Comparison of ENCODE assay signal across 8 cellular contexts in genomic region chr17:34171245-34171818, GRCh38.
DNase-seq lines count a peak whose midpoint lies in the region; ATAC-seq, FAIRE-seq and TF ChIP-seq lines count a peak whose summit lies in the region.

No MANE protein-coding gene starts in this region.

- intact Hi-C loops in Caco-2 (cut with micrococcal nuclease; ENCODE audit: unreplicated experiment) (loop anchor here (1.0 kb wide), 2 partner anchors 29 to 190 kb away; no protein-coding TSS in a partner anchor), left cardiac atrium (cut with DNase I) (no loop called here)

- no peaks in the 10 kb centered on the region for H3K9me3 ChIP-seq in Caco-2
- H3K9me3 ChIP-seq in RWPE2 (ENCODE audit: severe bottlenecking) = no peaks in the 10 kb centered on the region
- H3K9me3 ChIP-seq in small intestine (ENCODE audit: control insufficient read depth, low read depth) = no peaks in the 10 kb centered on the region

- H3K36me3 Mint-ChIP-seq in Caco-2 (ENCODE audit: insufficient read depth, unreplicated experiment) = no peaks in the 10 kb centered on the region

- H3K4me3 Mint-ChIP-seq in Caco-2 (ENCODE audit: unreplicated experiment) = no peak overlapping the region

- H3K36me3 ChIP-seq in Caco-2 (ENCODE audit: control insufficient read depth, insufficient read depth, low read length) = no peaks in the 10 kb centered on the region
- H3K36me3 ChIP-seq in RWPE2 (ENCODE audit: low read depth) = no peaks in the 10 kb centered on the region
- no peaks in the 10 kb centered on the region for H3K36me3 ChIP-seq in small intestine (ENCODE audit: control insufficient read depth in 2 of 2, insufficient read depth in 2 of 2, low read length in 2 of 2)

- H3K27me3 Mint-ChIP-seq in Caco-2 (ENCODE audit: insufficient read depth, unreplicated experiment) = peaks cover 16% of the 10 kb centered on the region

- no peaks in the 10 kb centered on the region for H3K4me1 ChIP-seq in Caco-2
- no peaks in the 10 kb centered on the region for H3K4me1 ChIP-seq in RWPE2 (ENCODE audit: insufficient read depth, poor library complexity, severe bottlenecking)
- H3K4me1 ChIP-seq in small intestine (ENCODE audit: control insufficient read depth in 2 of 2, insufficient read depth in 1 of 2, low read depth in 1 of 2, low read length in 1 of 2) = no peaks in the 10 kb centered on the region

- H3K4me3 ChIP-seq in Caco-2 (ENCODE audit: low read depth, low read length) = no peak overlapping the region
- H3K4me3 ChIP-seq in RWPE2 (ENCODE audit: severe bottlenecking) = no peak overlapping the region
- no peak overlapping the region for H3K4me3 ChIP-seq in small intestine (ENCODE audit: low read depth in 1 of 2, low read length in 2 of 2)

- POLR2A ChIA-PET in Caco-2 (lab: Charles Lee) = no interaction called here

- peaks cover 15% of the 10 kb centered on the region for H3K9me3 Mint-ChIP-seq in Caco-2 (ENCODE audit: unreplicated experiment)

- TF ChIP-seq CTCF in Caco-2 (IDR thresholded peaks at IDR 0.05; ENCODE audit: insufficient read depth in 1 of 2, low read depth in 1 of 2, low read length in 1 of 2, severe bottlenecking in 1 of 2, unreplicated experiment in 1 of 2) (peak; percentile 81 to 95), RWPE2 (IDR thresholded peaks at IDR 0.05; ENCODE audit: poor library complexity, severe bottlenecking) (peak; percentile 78)

- no TSS peak for BruUV-seq in Caco-2 (replicated peaks; lab: Mats Ljungman, UMichigan)

- peak; percentile 59 to 72 for DNase-seq in Caco-2
- DNase-seq in HPDE6-E6E7 (ENCODE audit: extremely low spot score) = peak; percentile 15
- no peak for DNase-seq in RWPE2 (ENCODE audit: low spot score)
- DNase-seq in activated naive CD4-positive, alpha-beta T cell treated with anti-CD3 and anti-CD28 coated beads, Interleukin-2, amount 50 U/mL, for 16 hours = peak; percentile 37
- DNase-seq in left cardiac atrium = peak; percentile 45
- peak; percentile 56 for DNase-seq in small intestine
- DNase-seq in OCI-M2 (lab: John Stamatoyannopoulos, UW; ENCODE audit: unreplicated experiment) = no peak

- CTCF ChIA-PET in Caco-2 (lab: Charles Lee) = interaction anchor here (0.5 to 2.2 kb wide), 6 partner anchors 10 to 1351 kb away, joined by 3 to 21 read pairs (median 3); partner anchors contain the start of gene CCL1

- H3K27me3 ChIP-seq in Caco-2 (replicated peaks; ENCODE audit: control insufficient read depth, insufficient read depth, low read length) (no peaks in the 10 kb centered on the region), RWPE2 (ENCODE audit: insufficient read depth, poor library complexity, severe bottlenecking) (no peaks in the 10 kb centered on the region), small intestine (ENCODE audit: control insufficient read depth in 2 of 2, insufficient read depth in 2 of 2, low read length in 2 of 2) (no peaks in the 10 kb centered on the region)

- H3K27ac ChIP-seq in RWPE2 (ENCODE audit: poor library complexity, severe bottlenecking) = no peak overlapping the region
- no peak overlapping the region for H3K27ac ChIP-seq in small intestine (ENCODE audit: low read depth in 1 of 2, low read length in 1 of 2)

- no peaks in the 10 kb centered on the region for H3K4me1 Mint-ChIP-seq in Caco-2 (ENCODE audit: low read depth, unreplicated experiment)

- 50 to 63% (median 58%) methylated on average over 9 of the region's 9 CpGs for whole genome bisulfite sequencing in small intestine, 3 donors

- peak; percentile 73 for ATAC-seq in RWPE2 (ENCODE audit: low read depth)
- peak; percentile 70 to 81 for ATAC-seq in left cardiac atrium
- no peak for ATAC-seq in GM19328 (IDR thresholded peaks at IDR 0.05; ENCODE audit: unreplicated experiment)

- no peak for FAIRE-seq in small intestine (lab: Jason Lieb, UNC)

- no peak overlapping the region for H3K27ac Mint-ChIP-seq in Caco-2 (ENCODE audit: unreplicated experiment)

Comparison
In these comparisons a context has a peak if more than half of its experiments do, and no peak if none do; other contexts are left out.
1. DNase-seq: peak in Caco-2 (2 of 2), HPDE6-E6E7 (single experiment), activated naive CD4-positive, alpha-beta T cell treated with anti-CD3 and anti-CD28 coated beads, Interleukin-2, amount 50 U/mL, for 16 hours (single experiment), left cardiac atrium (single experiment) and small intestine (single experiment); none in RWPE2 (single experiment) and OCI-M2 (single experiment).